ENCODE assay signal across 1 cellular context in the genomic region with DNA sequence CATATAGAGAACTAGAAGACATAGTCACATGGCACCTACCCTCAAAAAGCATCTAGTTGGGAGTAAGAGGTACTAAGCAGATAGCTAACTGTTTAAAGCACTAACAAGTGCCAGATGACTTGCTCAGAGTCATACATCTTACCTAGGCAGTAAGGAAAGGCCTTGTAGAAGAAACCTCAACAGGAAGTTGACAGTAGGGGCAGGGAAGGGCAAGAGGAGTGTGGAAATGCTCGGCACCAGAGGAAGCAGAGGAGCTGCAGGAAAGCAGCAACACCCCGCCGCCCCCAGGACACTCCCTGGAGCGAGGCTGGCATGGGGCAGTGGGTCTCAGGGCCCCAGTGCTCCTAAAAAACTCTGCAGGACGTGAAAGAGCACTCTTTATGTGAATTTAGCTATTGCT.
TF ChIP-seq lines count a peak whose summit lies in the region.

No MANE protein-coding gene starts in this region.

TF ChIP-seq in HepG2, 621 proteins besides CTCF, POLR2A, EP300 and RAD21 (continued from another document):
- TF ChIP-seq, protein P1, sequence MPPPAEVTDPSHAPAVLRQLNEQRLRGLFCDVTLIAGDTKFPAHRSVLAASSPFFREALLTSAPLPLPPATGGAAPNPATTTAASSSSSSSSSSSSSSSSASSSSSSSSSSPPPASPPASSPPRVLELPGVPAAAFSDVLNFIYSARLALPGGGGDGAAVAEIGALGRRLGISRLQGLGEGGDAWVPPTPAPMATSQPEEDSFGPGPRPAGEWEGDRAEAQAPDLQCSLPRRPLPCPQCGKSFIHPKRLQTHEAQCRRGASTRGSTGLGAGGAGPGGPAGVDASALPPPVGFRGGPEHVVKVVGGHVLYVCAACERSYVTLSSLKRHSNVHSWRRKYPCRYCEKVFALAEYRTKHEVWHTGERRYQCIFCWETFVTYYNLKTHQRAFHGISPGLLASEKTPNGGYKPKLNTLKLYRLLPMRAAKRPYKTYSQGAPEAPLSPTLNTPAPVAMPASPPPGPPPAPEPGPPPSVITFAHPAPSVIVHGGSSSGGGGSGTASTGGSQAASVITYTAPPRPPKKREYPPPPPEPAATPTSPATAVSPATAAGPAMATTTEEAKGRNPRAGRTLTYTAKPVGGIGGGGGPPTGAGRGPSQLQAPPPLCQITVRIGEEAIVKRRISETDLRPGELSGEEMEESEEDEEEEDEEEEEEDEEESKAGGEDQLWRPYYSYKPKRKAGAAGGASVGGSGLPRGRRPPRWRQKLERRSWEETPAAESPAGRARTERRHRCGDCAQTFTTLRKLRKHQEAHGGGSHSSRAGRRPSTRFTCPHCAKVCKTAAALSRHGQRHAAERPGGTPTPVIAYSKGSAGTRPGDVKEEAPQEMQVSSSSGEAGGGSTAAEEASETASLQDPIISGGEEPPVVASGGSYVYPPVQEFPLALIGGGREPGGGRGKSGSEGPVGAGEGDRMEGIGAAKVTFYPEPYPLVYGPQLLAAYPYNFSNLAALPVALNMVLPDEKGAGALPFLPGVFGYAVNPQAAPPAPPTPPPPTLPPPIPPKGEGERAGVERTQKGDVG (CRISPR knock-in tag; IDR thresholded peaks at IDR 0.05; ENCODE audit: borderline replicate concordance) = no peak
- TF ChIP-seq MYNN (CRISPR knock-in tag; IDR thresholded peaks at IDR 0.05; ENCODE audit: low read depth) (no peak), ZNF207 (IDR thresholded peaks at IDR 0.05; ENCODE audit: borderline replicate concordance) (no peak), KMT2B (CRISPR knock-in tag; IDR thresholded peaks at IDR 0.05) (no peak), ZNF768 (CRISPR knock-in tag; IDR thresholded peaks at IDR 0.05) (no peak), ZNF773 (CRISPR knock-in tag; IDR thresholded peaks at IDR 0.05; ENCODE audit: borderline replicate concordance) (no peak)
- TF ChIP-seq, protein P2, sequence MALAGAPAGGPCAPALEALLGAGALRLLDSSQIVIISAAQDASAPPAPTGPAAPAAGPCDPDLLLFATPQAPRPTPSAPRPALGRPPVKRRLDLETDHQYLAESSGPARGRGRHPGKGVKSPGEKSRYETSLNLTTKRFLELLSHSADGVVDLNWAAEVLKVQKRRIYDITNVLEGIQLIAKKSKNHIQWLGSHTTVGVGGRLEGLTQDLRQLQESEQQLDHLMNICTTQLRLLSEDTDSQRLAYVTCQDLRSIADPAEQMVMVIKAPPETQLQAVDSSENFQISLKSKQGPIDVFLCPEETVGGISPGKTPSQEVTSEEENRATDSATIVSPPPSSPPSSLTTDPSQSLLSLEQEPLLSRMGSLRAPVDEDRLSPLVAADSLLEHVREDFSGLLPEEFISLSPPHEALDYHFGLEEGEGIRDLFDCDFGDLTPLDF (CRISPR knock-in tag; IDR thresholded peaks at IDR 0.05) = no peak
- TF ChIP-seq, protein P3, sequence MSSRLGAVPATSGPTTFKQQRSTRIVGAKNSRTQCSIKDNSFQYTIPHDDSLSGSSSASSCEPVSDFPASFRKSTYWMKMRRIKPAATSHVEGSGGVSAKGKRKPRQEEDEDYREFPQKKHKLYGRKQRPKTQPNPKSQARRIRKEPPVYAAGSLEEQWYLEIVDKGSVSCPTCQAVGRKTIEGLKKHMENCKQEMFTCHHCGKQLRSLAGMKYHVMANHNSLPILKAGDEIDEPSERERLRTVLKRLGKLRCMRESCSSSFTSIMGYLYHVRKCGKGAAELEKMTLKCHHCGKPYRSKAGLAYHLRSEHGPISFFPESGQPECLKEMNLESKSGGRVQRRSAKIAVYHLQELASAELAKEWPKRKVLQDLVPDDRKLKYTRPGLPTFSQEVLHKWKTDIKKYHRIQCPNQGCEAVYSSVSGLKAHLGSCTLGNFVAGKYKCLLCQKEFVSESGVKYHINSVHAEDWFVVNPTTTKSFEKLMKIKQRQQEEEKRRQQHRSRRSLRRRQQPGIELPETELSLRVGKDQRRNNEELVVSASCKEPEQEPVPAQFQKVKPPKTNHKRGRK (CRISPR knock-in tag; IDR thresholded peaks at IDR 0.05) = no peak
